6 cellular contexts compared by ENCODE assay signal in genomic region chr5:125162714-125163113, GRCh38.
"Had no signal": no experiment of that assay in that cellular context is flagged by ENCODE, and none has a peak within 500 bp of the region (broad histone marks: within the 10 kb centered on the region; RNA-seq: fewer than 3 reads in every experiment).

No MANE protein-coding gene starts in this region.

- H3K4me3 ChIP-seq: K562 had no signal

- DNase-seq: IMR-90, KBM-7, KG1 had no signal

- H3K27ac ChIP-seq: HL-60, KMS-11 had no signal
